ENCODE assay signal across 12 cellular contexts in genomic region chr7:50591480-50592438, GRCh38. TPM values are rescaled to one million over a fixed set of nuclear protein-coding genes. Genes with fewer than 3 reads are reported as not detected.
DNase-seq lines count a peak whose midpoint lies in the region; ATAC-seq and TF ChIP-seq lines count a peak whose summit lies in the region.
"Had no signal": no experiment of that assay in that cellular context is flagged by ENCODE, and none has a peak within 500 bp of the region (broad histone marks: within the 10 kb centered on the region; RNA-seq: fewer than 3 reads in every experiment).

No MANE protein-coding gene starts in this region.

- H3K4me3 Mint-ChIP-seq in glutamatergic neuron (ENCODE audit: unreplicated experiment) = peak overlapping the region; percentile 30
- H3K4me3 Mint-ChIP-seq in WTC11 = no peak overlapping the region
- H3K4me3 Mint-ChIP-seq: memory B cell had no signal

- CTCF ChIA-PET in WTC11 (lab: Charles Lee) = interaction anchor here (0.6 to 1.5 kb wide), 2 partner anchors 409 to 817 kb away, joined by 4 read pairs; no protein-coding TSS in a partner anchor

- peak; percentile 25 for DNase-seq in NCI-H1105 (lab: John Stamatoyannopoulos, UW)
- peak; percentile 30 for DNase-seq in glutamatergic neuron
- no peak for DNase-seq in GF-D8 (lab: John Stamatoyannopoulos, UW)
- DNase-seq in HuH-7.5 (ENCODE audit: low spot score) = no peak
- DNase-seq in stimulated activated CD4-positive, alpha-beta T cell treated with anti-CD3 and anti-CD28 coated beads, Interleukin-4, amount 100 ng/mL, for 1 hour = no peak
- DNase-seq in WTC11 (ENCODE audit: low spot score) = no peak
- DNase-seq: esophagus squamous epithelium, NCI-H526, tibial artery had no signal

- H3K4me1 Mint-ChIP-seq in glutamatergic neuron (ENCODE audit: low read depth, unreplicated experiment) (peaks cover 20% of the 10 kb centered on the region), WTC11 (no peaks in the 10 kb centered on the region)
- H3K4me1 Mint-ChIP-seq: memory B cell had no signal

- peak; percentile 51 for ATAC-seq in GM18867 (IDR thresholded peaks at IDR 0.05; ENCODE audit: unreplicated experiment)
- ATAC-seq in HG02642 (IDR thresholded peaks at IDR 0.05; ENCODE audit: poor library complexity, unreplicated experiment) = peak; percentile 64
- ATAC-seq in WTC11 = no peak

- H3K36me3 Mint-ChIP-seq in glutamatergic neuron (ENCODE audit: unreplicated experiment) = peaks cover 28% of the 10 kb centered on the region
- peaks cover 30% of the 10 kb centered on the region for H3K36me3 Mint-ChIP-seq in WTC11
- H3K36me3 Mint-ChIP-seq: memory B cell had no signal

- H3K9me3 Mint-ChIP-seq in glutamatergic neuron (ENCODE audit: unreplicated experiment) (peaks cover 12% of the 10 kb centered on the region), WTC11 (no peaks in the 10 kb centered on the region; the same call in 1 of the 2 replicates)
- H3K9me3 Mint-ChIP-seq: memory B cell had no signal

- no peaks in the 10 kb centered on the region for H3K27me3 Mint-ChIP-seq in glutamatergic neuron (ENCODE audit: unreplicated experiment)
- peaks cover 4% of the 10 kb centered on the region; the same call in 1 of the 2 replicates for H3K27me3 Mint-ChIP-seq in WTC11 (ENCODE audit: low read depth)

- no peak for TF ChIP-seq CTCF in glutamatergic neuron (IDR thresholded peaks at IDR 0.05; ENCODE audit: partially characterized antibody, unreplicated experiment)
- no peak for TF ChIP-seq CTCF in WTC11 (IDR thresholded peaks at IDR 0.05)

- POLR2A ChIA-PET in WTC11 (lab: Charles Lee) = no interaction called here

- H3K27ac Mint-ChIP-seq in glutamatergic neuron (ENCODE audit: unreplicated experiment) (peak overlapping the region; percentile 76), WTC11 (no peak overlapping the region)
- H3K27ac Mint-ChIP-seq: memory B cell had no signal

TF ChIP-seq in WTC11, 78 proteins besides CTCF, POLR2A, EP300 and RAD21:
- TF ChIP-seq KAT7 (CRISPR knock-in tag; IDR thresholded peaks at IDR 0.05; ENCODE audit: borderline replicate concordance) (no peak), ZNF671 (CRISPR knock-in tag; IDR thresholded peaks at IDR 0.05) (no peak), TCF7 (CRISPR knock-in tag; IDR thresholded peaks at IDR 0.05; ENCODE audit: low read depth) (no peak)
- TF ChIP-seq, protein P1, sequence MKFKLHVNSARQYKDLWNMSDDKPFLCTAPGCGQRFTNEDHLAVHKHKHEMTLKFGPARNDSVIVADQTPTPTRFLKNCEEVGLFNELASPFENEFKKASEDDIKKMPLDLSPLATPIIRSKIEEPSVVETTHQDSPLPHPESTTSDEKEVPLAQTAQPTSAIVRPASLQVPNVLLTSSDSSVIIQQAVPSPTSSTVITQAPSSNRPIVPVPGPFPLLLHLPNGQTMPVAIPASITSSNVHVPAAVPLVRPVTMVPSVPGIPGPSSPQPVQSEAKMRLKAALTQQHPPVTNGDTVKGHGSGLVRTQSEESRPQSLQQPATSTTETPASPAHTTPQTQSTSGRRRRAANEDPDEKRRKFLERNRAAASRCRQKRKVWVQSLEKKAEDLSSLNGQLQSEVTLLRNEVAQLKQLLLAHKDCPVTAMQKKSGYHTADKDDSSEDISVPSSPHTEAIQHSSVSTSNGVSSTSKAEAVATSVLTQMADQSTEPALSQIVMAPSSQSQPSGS (CRISPR knock-in tag; IDR thresholded peaks at IDR 0.05; ENCODE audit: borderline replicate concordance, low read depth) = no peak

RNA-seq across cellular contexts. Expression of gene DDC, which starts 26.6 kb away (rescaled TPM):
- total RNA-seq in glutamatergic neuron (ENCODE audit: unreplicated experiment) (3.8 TPM), WTC11 (2021) (not detected in 3 replicates)

Comparison
In these comparisons a context has a peak if more than half of its experiments do, and no peak if none do; other contexts are left out.
1. DNase-seq: peak in NCI-H1105 (single experiment) and glutamatergic neuron (single experiment); none in GF-D8 (single experiment), HuH-7.5 (single experiment), stimulated activated CD4-positive, alpha-beta T cell treated with anti-CD3 and anti-CD28 coated beads, Interleukin-4, amount 100 ng/mL, for 1 hour (single experiment) and WTC11 (single experiment).